Comparison of ENCODE assay signal across 16 cellular contexts in the genomic region with DNA sequence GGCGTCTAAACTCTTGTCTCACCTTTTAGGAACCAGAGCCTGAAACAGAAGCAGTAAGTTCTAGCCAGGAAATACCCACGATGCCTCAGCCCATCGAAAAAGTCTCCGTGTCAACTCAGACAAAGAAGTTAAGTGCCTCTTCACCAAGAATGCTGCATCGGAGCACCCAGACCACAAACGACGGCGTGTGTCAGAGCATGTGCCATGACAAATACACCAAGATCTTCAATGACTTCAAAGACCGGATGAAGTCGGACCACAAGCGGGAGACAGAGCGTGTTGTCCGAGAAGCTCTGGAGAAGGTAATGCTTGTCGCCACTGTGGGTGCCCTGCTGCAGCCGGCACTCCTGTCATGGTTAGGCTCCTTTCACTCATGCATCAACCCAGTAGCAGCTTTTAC.
A peak's percentile ranks its signal among the peaks of the same experiment; 100 is the strongest.
DNase-seq lines count a peak whose midpoint lies in the region; ATAC-seq and TF ChIP-seq lines count a peak whose summit lies in the region.
"Had no signal": no experiment of that assay in that cellular context is flagged by ENCODE, and none has a peak within 500 bp of the region (broad histone marks: within the 10 kb centered on the region; RNA-seq: fewer than 3 reads in every experiment).

No MANE protein-coding gene starts in this region.

- H3K4me3 Mint-ChIP-seq in activated CD8-positive, alpha-beta T cell treated with anti-CD3 and anti-CD28 coated beads for 36 hours = no peak overlapping the region
- no peak overlapping the region for H3K4me3 Mint-ChIP-seq in activated CD8-positive, alpha-beta T cell treated with anti-CD3 and anti-CD28 coated beads, Interleukin-2, amount 10 ng/mL, durations not matched to agents 7 days and 5 days
- H3K4me3 Mint-ChIP-seq: CD4-positive, CD25-positive, alpha-beta regulatory T cell had no signal

- H2BK5ac ChIP-seq in mesenchymal stem cell (ENCODE audit: low read depth, low read length, poor library complexity, severe bottlenecking) = no peak overlapping the region

- H3K27ac Mint-ChIP-seq in activated CD8-positive, alpha-beta T cell treated with anti-CD3 and anti-CD28 coated beads for 36 hours = no peak overlapping the region
- no peak overlapping the region for H3K27ac Mint-ChIP-seq in activated CD8-positive, alpha-beta T cell treated with anti-CD3 and anti-CD28 coated beads, Interleukin-2, amount 10 ng/mL, durations not matched to agents 7 days and 5 days

- peaks cover 12% of the 10 kb centered on the region for H3K79me1 ChIP-seq in mesenchymal stem cell (replicated peaks; ENCODE audit: low read length, poor library complexity, severe bottlenecking)

- no peak overlapping the region for H3K23ac ChIP-seq in mesenchymal stem cell (ENCODE audit: low read length in 2 of 2)

- peaks cover 34 to 96% of the 10 kb centered on the region in 2 experiments for H3K36me3 ChIP-seq in mesenchymal stem cell (ENCODE audit: control insufficient read depth in 1 of 2, insufficient read depth in 2 of 2, low read depth in 1 of 2, low read length in 2 of 2)

- no peaks in the 10 kb centered on the region for H3K9me3 ChIP-seq in mesenchymal stem cell (ENCODE audit: control insufficient read depth, low read length)
- H3K9me3 ChIP-seq: BLaER1 treated with 17β-estradiol and CSF1 and Interleukin-3, amounts not matched to agents 10 nM and 100 nM had no signal

- no peak overlapping the region for H2BK120ac ChIP-seq in mesenchymal stem cell (ENCODE audit: low read depth, low read length)

- CTCF ChIA-PET in activated CD8-positive, alpha-beta T cell treated with anti-CD3 and anti-CD28 coated beads for 36 hours (lab: Charles Lee) = interaction anchor here (3.6 kb wide), 1 partner anchor 18 kb away, joined by 14 read pairs; no protein-coding TSS in a partner anchor
- CTCF ChIA-PET in activated CD8-positive, alpha-beta T cell treated with anti-CD3 and anti-CD28 coated beads, Interleukin-2, amount 10 ng/mL, durations not matched to agents 7 days and 5 days (lab: Charles Lee) = interaction anchor here (2.5 kb wide), 1 partner anchor 18 kb away, joined by 10 read pairs; no protein-coding TSS in a partner anchor

- TF ChIP-seq CTCF in activated CD8-positive, alpha-beta T cell treated with anti-CD3 and anti-CD28 coated beads for 36 hours (IDR thresholded peaks at IDR 0.05) = no peak
- TF ChIP-seq CTCF in astrocyte of the spinal cord (IDR thresholded peaks at IDR 0.05; ENCODE audit: low read depth, low read length) = no peak

- POLR2A ChIA-PET in activated CD8-positive, alpha-beta T cell treated with anti-CD3 and anti-CD28 coated beads for 36 hours (lab: Charles Lee) = no interaction called here
- POLR2A ChIA-PET in activated CD8-positive, alpha-beta T cell treated with anti-CD3 and anti-CD28 coated beads, Interleukin-2, amount 10 ng/mL, durations not matched to agents 7 days and 5 days (lab: Charles Lee) = no interaction called here

- H4K91ac ChIP-seq in mesenchymal stem cell (ENCODE audit: low read length) = no peak overlapping the region

- peak; percentile 7 for DNase-seq in activated CD8-positive, alpha-beta T cell treated with anti-CD3 and anti-CD28 coated beads for 36 hours
- DNase-seq in activated CD8-positive, alpha-beta T cell treated with anti-CD3 and anti-CD28 coated beads, Interleukin-2, amount 10 ng/mL, durations not matched to agents 7 days and 5 days = no peak
- DNase-seq in astrocyte of the spinal cord (ENCODE audit: low read depth, low spot score) (peak; percentile 8), mesenchymal stem cell (peak; percentile 64), NCI-H2171 (lab: John Stamatoyannopoulos, UW) (no peak), T1000 (lab: John Stamatoyannopoulos, UW) (no peak), medulla oblongata (ENCODE audit: extremely low spot score) (no peak)
- DNase-seq: 8988T; ACHN; CD4-positive, CD25-positive, alpha-beta regulatory T cell; DND-41; GF-D8; IMR-90 had no signal

- WGBS in mesenchymal stem cell = 87% methylated on average over 15 of the region's 15 CpGs

- no peak overlapping the region for H3K4ac ChIP-seq in mesenchymal stem cell (ENCODE audit: low read depth in 1 of 2, low read length in 2 of 2)

- H3K4me1 Mint-ChIP-seq in activated CD8-positive, alpha-beta T cell treated with anti-CD3 and anti-CD28 coated beads for 36 hours (ENCODE audit: low read depth) = no peaks in the 10 kb centered on the region
- no peaks in the 10 kb centered on the region for H3K4me1 Mint-ChIP-seq in activated CD8-positive, alpha-beta T cell treated with anti-CD3 and anti-CD28 coated beads, Interleukin-2, amount 10 ng/mL, durations not matched to agents 7 days and 5 days (ENCODE audit: low read depth)

- no peak overlapping the region for H3K18ac ChIP-seq in mesenchymal stem cell (ENCODE audit: low read depth in 1 of 2, low read length in 2 of 2)

- H3K14ac ChIP-seq in mesenchymal stem cell (ENCODE audit: low read length in 2 of 2) = no peak overlapping the region

- peaks cover 25% of the 10 kb centered on the region for H3K36me3 Mint-ChIP-seq in activated CD8-positive, alpha-beta T cell treated with anti-CD3 and anti-CD28 coated beads for 36 hours (ENCODE audit: low read depth)
- H3K36me3 Mint-ChIP-seq in activated CD8-positive, alpha-beta T cell treated with anti-CD3 and anti-CD28 coated beads, Interleukin-2, amount 10 ng/mL, durations not matched to agents 7 days and 5 days (ENCODE audit: low read depth) = peaks cover 48% of the 10 kb centered on the region

- H3K9ac ChIP-seq in mesenchymal stem cell (ENCODE audit: low read length) = no peak overlapping the region
- H3K9ac ChIP-seq: BLaER1 treated with 17β-estradiol and CSF1 and Interleukin-3, amounts not matched to agents 10 nM and 100 nM had no signal

- intact Hi-C loops in activated CD8-positive, alpha-beta T cell treated with anti-CD3 and anti-CD28 coated beads for 36 hours (cut with micrococcal nuclease) = no loop called here

- H2AK5ac ChIP-seq in mesenchymal stem cell (ENCODE audit: low read length, severe bottlenecking) = no peak overlapping the region

- in situ Hi-C loops in astrocyte of the spinal cord (cut with HindIII; ENCODE audit: low sequenced_read_pairs) = no loop called here

- no peak for ATAC-seq in activated CD8-positive, alpha-beta T cell treated with anti-CD3 and anti-CD28 coated beads for 36 hours
- no peak for ATAC-seq in activated CD8-positive, alpha-beta T cell treated with anti-CD3 and anti-CD28 coated beads, Interleukin-2, amount 10 ng/mL, durations not matched to agents 7 days and 5 days
- ATAC-seq in SK-N-SH treated with all-trans-retinoic acid at 6 μM for 48 hours = no peak
- ATAC-seq: HCT116 had no signal

- no peak overlapping the region for H3K4me2 ChIP-seq in mesenchymal stem cell (ENCODE audit: low read length, poor library complexity, severe bottlenecking)
- H3K4me2 ChIP-seq: BLaER1 treated with 17β-estradiol and CSF1 and Interleukin-3, amounts not matched to agents 10 nM and 100 nM had no signal

- H3K4me3 ChIP-seq in astrocyte of the spinal cord (ENCODE audit: low read depth, low read length) = no peak overlapping the region
- no peak overlapping the region for H3K4me3 ChIP-seq in mesenchymal stem cell (ENCODE audit: insufficient read depth in 1 of 2, low read depth in 1 of 2, low read length in 2 of 2)
- H3K4me3 ChIP-seq: BLaER1 treated with 17β-estradiol and CSF1 and Interleukin-3, amounts not matched to agents 10 nM and 100 nM had no signal

- no peak overlapping the region for H3K27ac ChIP-seq in mesenchymal stem cell (ENCODE audit: low read length, poor library complexity, severe bottlenecking)
- H3K27ac ChIP-seq: BLaER1 treated with 17β-estradiol and CSF1 and Interleukin-3, amounts not matched to agents 10 nM and 100 nM had no signal

- no peaks in the 10 kb centered on the region for H3K4me1 ChIP-seq in mesenchymal stem cell (ENCODE audit: control insufficient read depth, insufficient read depth, low read depth, low read length)
- H3K4me1 ChIP-seq: BLaER1 treated with 17β-estradiol and CSF1 and Interleukin-3, amounts not matched to agents 10 nM and 100 nM had no signal

- H4K8ac ChIP-seq in mesenchymal stem cell (ENCODE audit: low read length) = no peak overlapping the region

- H2AFZ ChIP-seq in mesenchymal stem cell (ENCODE audit: low read depth, low read length) = no peak overlapping the region

- no peaks in the 10 kb centered on the region for H3K27me3 ChIP-seq in mesenchymal stem cell (ENCODE audit: control insufficient read depth in 1 of 2, insufficient read depth in 1 of 2, low read length in 2 of 2)
- H3K27me3 ChIP-seq: BLaER1 treated with 17β-estradiol and CSF1 and Interleukin-3, amounts not matched to agents 10 nM and 100 nM had no signal

- H2BK12ac ChIP-seq in mesenchymal stem cell (ENCODE audit: low read length in 2 of 2) = no peak overlapping the region

- no peak overlapping the region for H2BK15ac ChIP-seq in mesenchymal stem cell (ENCODE audit: low read depth, poor library complexity, severe bottlenecking)

- H3K9me3 Mint-ChIP-seq in activated CD8-positive, alpha-beta T cell treated with anti-CD3 and anti-CD28 coated beads for 36 hours = no peaks in the 10 kb centered on the region
- no peaks in the 10 kb centered on the region for H3K9me3 Mint-ChIP-seq in activated CD8-positive, alpha-beta T cell treated with anti-CD3 and anti-CD28 coated beads, Interleukin-2, amount 10 ng/mL, durations not matched to agents 7 days and 5 days (ENCODE audit: insufficient read depth)
- H3K9me3 Mint-ChIP-seq: CD4-positive, CD25-positive, alpha-beta regulatory T cell had no signal

- no peaks in the 10 kb centered on the region for H3K27me3 Mint-ChIP-seq in activated CD8-positive, alpha-beta T cell treated with anti-CD3 and anti-CD28 coated beads for 36 hours
- H3K27me3 Mint-ChIP-seq in activated CD8-positive, alpha-beta T cell treated with anti-CD3 and anti-CD28 coated beads, Interleukin-2, amount 10 ng/mL, durations not matched to agents 7 days and 5 days (ENCODE audit: low read depth) = no peaks in the 10 kb centered on the region
- H3K27me3 Mint-ChIP-seq: CD4-positive, CD25-positive, alpha-beta regulatory T cell had no signal

TF ChIP-seq in SK-N-SH treated with all-trans-retinoic acid at 6 μM for 48 hours, 23 proteins besides CTCF, POLR2A, EP300 and RAD21 (continues in another document):
- TF ChIP-seq PPARA (CRISPR knock-in tag; IDR thresholded peaks at IDR 0.05; ENCODE audit: borderline replicate concordance) (no peak), TOX (CRISPR knock-in tag; IDR thresholded peaks at IDR 0.05; ENCODE audit: borderline replicate concordance) (no peak), ZC3H10 (CRISPR knock-in tag; IDR thresholded peaks at IDR 0.05) (no peak), BACH2 (CRISPR knock-in tag; IDR thresholded peaks at IDR 0.05; ENCODE audit: borderline replicate concordance) (no peak)
- TF ChIP-seq, protein P1, sequence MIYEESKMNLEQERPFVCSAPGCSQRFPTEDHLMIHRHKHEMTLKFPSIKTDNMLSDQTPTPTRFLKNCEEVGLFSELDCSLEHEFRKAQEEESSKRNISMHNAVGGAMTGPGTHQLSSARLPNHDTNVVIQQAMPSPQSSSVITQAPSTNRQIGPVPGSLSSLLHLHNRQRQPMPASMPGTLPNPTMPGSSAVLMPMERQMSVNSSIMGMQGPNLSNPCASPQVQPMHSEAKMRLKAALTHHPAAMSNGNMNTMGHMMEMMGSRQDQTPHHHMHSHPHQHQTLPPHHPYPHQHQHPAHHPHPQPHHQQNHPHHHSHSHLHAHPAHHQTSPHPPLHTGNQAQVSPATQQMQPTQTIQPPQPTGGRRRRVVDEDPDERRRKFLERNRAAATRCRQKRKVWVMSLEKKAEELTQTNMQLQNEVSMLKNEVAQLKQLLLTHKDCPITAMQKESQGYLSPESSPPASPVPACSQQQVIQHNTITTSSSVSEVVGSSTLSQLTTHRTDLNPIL (CRISPR knock-in tag; IDR thresholded peaks at IDR 0.05; ENCODE audit: low read depth) = no peak

Comparison
In these comparisons a context has a peak if more than half of its experiments do, and no peak if none do; other contexts are left out.
1. DNase-seq: peak in activated CD8-positive, alpha-beta T cell treated with anti-CD3 and anti-CD28 coated beads for 36 hours (single experiment), astrocyte of the spinal cord (single experiment) and mesenchymal stem cell (single experiment); none in activated CD8-positive, alpha-beta T cell treated with anti-CD3 and anti-CD28 coated beads, Interleukin-2, amount 10 ng/mL, durations not matched to agents 7 days and 5 days (single experiment), NCI-H2171 (single experiment), T1000 (single experiment) and medulla oblongata (single experiment).